Comparison of ENCODE assay signal across 8 cellular contexts in the genomic region with DNA sequence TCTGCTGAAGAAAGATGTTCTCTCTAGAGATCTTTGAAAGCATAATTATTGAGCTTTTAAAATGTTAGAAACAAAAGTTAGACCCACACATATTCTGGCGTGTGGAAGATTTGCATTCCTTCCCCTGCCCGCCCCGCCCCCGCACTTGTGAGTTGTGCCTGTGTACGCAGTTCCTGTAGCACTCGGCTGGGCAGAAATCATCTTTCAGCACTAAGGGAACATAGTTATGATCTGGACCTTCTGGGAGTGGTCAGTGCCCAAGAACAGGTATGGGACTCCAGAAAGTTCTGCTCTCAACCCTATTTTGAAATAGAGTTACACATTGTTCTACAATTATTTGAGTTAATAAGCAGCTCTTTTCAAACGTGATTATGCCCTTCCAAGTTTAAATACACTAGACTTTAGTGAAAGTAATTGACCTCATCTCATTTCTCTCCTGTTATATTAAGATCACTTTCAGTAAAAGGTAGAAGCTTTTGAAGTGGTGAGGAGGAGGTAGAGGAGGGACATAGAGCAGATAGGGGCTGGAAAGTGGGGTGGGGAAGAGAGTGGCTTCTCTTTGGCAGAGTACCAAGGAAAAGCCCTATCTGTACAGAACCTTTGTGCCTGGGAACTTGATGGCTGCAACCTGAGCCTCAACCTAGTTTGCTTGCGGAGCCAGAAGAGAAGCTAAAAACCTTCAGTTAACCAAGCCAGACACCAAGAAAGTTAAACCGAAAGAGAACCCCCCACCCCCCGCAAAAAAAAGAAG. TPM values are rescaled to one million over a fixed set of nuclear protein-coding genes. Genes with fewer than 3 reads are reported as not detected.
DNase-seq lines count a peak whose midpoint lies in the region; ATAC-seq and TF ChIP-seq lines count a peak whose summit lies in the region.

No MANE protein-coding gene starts in this region.

- H3K9me3 ChIP-seq in heart left ventricle = no peaks in the 10 kb centered on the region
- no peaks in the 10 kb centered on the region for H3K9me3 ChIP-seq in right atrium auricular region
- no peaks in the 10 kb centered on the region for H3K9me3 ChIP-seq in esophagus squamous epithelium

- H3K27ac ChIP-seq in heart left ventricle (peak overlapping the region in 2 of 12 donors; percentile 6 to 72), right atrium auricular region (peak overlapping the region in 1 of 2 donors; percentile 3), esophagus squamous epithelium (peak overlapping the region; percentile 56 to 94 (median 78))

- TF ChIP-seq CTCF in heart left ventricle (IDR thresholded peaks at IDR 0.05) = no peak
- TF ChIP-seq CTCF in right atrium auricular region (IDR thresholded peaks at IDR 0.05) = no peak
- no peak for TF ChIP-seq CTCF in esophagus squamous epithelium (IDR thresholded peaks at IDR 0.05)

- DNase-seq in heart left ventricle (peak in 3 of 5 donors; percentile 34 to 44 (median 39)), right atrium auricular region (ENCODE audit: low spot score) (no peak), T follicular helper cell (ENCODE audit: low read depth) (peak; percentile 9), esophagus squamous epithelium (lab: John Stamatoyannopoulos, UW) (no peak), COR-L47 (lab: John Stamatoyannopoulos, UW) (no peak), HPDE6-E6E7 (ENCODE audit: extremely low spot score) (no peak)
- peak; percentile 25 to 56 for DNase-seq in stimulated activated CD4-positive, alpha-beta T cell treated with anti-CD3 and anti-CD28 coated beads, Interleukin-12 subunit alpha, Interleukin-12 subunit beta, amount 100 ng/mL, for 24 hours (ENCODE audit: low read depth in 2 of 2)
- no peak for DNase-seq in NK-92 treated with Interleukin-12 subunit alpha and Interleukin-12 subunit beta, amount 100 ng/mL, for 24 hours (lab: John Stamatoyannopoulos, UW)

- H3K4me3 ChIP-seq in heart left ventricle (peak overlapping the region in 1 of 12 donors; percentile 23), right atrium auricular region (no peak overlapping the region), esophagus squamous epithelium (peak overlapping the region in 2 of 4 donors; percentile 2 to 19)

- TF ChIP-seq POLR2A in heart left ventricle (IDR thresholded peaks at IDR 0.05) (no peak), esophagus squamous epithelium (IDR thresholded peaks at IDR 0.05) (no peak)

- intact Hi-C loops in heart left ventricle (cut with DNase I) = no loop called here
- intact Hi-C loops in esophagus squamous epithelium (cut with DNase I) = no loop called here

- H3K27me3 ChIP-seq in heart left ventricle (no peaks in the 10 kb centered on the region), right atrium auricular region (no peaks in the 10 kb centered on the region), esophagus squamous epithelium (no peaks in the 10 kb centered on the region)

- H3K36me3 ChIP-seq in heart left ventricle = no peaks in the 10 kb centered on the region
- no peaks in the 10 kb centered on the region for H3K36me3 ChIP-seq in right atrium auricular region
- no peaks in the 10 kb centered on the region for H3K36me3 ChIP-seq in esophagus squamous epithelium

- 55 to 67% (median 65%) methylated on average over 10 of the region's 10 CpGs for WGBS in heart left ventricle, 4 donors
- 28 to 30% methylated on average over 10 of the region's 10 CpGs for WGBS in esophagus squamous epithelium, 2 donors

- peaks cover 0 to 83% (median 5%) of the 10 kb centered on the region in 12 donors for H3K4me1 ChIP-seq in heart left ventricle
- peaks cover 0 to 19% of the 10 kb centered on the region in 2 donors for H3K4me1 ChIP-seq in right atrium auricular region
- H3K4me1 ChIP-seq in esophagus squamous epithelium = peaks cover 34 to 97% (median 41%) of the 10 kb centered on the region in 3 donors

- peak in 3 of 4 donors; percentile 41 to 63 (median 51) for ATAC-seq in heart left ventricle

RNA-seq across cellular contexts. Expression of a gene that starts 5.7 kb away (rescaled TPM):
- total RNA-seq in heart left ventricle = 10 to 100 TPM; 32.6 to 68.3 (median 42.6) TPM
- 10 to 100 TPM; 49.0 to 55.5 TPM for polyA plus RNA-seq in heart left ventricle
- total RNA-seq in right atrium auricular region = 10 to 100 TPM; 29.6 to 54.8 TPM
- 10 to 100 TPM; 34.2 to 83.2 (median 60.4) TPM for total RNA-seq in esophagus squamous epithelium

RNA-seq across cellular contexts. Expression of a gene that starts 34.9 kb away (rescaled TPM):
- total RNA-seq in heart left ventricle (10 to 100 TPM; 57.5 to 81.2 (median 68.2) TPM), right atrium auricular region (10 to 100 TPM; 53.6 to 56.0 TPM), esophagus squamous epithelium (10 to 100 TPM; 20.5 to 59.1 (median 42.3) TPM)
- polyA plus RNA-seq in heart left ventricle = 10 to 100 TPM; 75.0 to 75.1 TPM

Comparison
In these comparisons a context has a peak if more than half of its experiments do, and no peak if none do; other contexts are left out.
1. DNase-seq: peak in heart left ventricle (3 of 5), T follicular helper cell (single experiment) and stimulated activated CD4-positive, alpha-beta T cell treated with anti-CD3 and anti-CD28 coated beads, Interleukin-12 subunit alpha, Interleukin-12 subunit beta, amount 100 ng/mL, for 24 hours (2 of 2); none in right atrium auricular region (single experiment), esophagus squamous epithelium (single experiment), NK-92 treated with Interleukin-12 subunit alpha and Interleukin-12 subunit beta, amount 100 ng/mL, for 24 hours (single experiment), COR-L47 (single experiment) and HPDE6-E6E7 (single experiment).